1 cellular context compared by ENCODE assay signal in genomic region chr19:3670258-3670795, GRCh38.
A peak's percentile ranks its signal among the peaks of the same experiment; 100 is the strongest.
TF ChIP-seq lines count a peak whose summit lies in the region.

No MANE protein-coding gene starts in this region.

TF ChIP-seq in K562, 482 proteins besides CTCF, POLR2A, EP300 and RAD21 (continued from another document and continues in another):
- TF ChIP-seq HINFP (tag; conservative IDR thresholded peaks at IDR 0.05; ENCODE audit: low read depth) = no peak
- no peak for TF ChIP-seq RNF219 (CRISPR knock-in tag; IDR thresholded peaks at IDR 0.05)
- no peak for TF ChIP-seq ARID4B (CRISPR knock-in tag; IDR thresholded peaks at IDR 0.05)
- TF ChIP-seq ZBTB33 (CRISPR knock-in tag; IDR thresholded peaks at IDR 0.05) = 0 out of 2 replicates have a peak, but pooled peaks have one; percentile 33
- TF ChIP-seq CHD4 (IDR thresholded peaks at IDR 0.05; ENCODE audit: insufficient read depth, insufficient replicate concordance, low read depth, low read length, poor library complexity, severe bottlenecking) = no peak
- no peak for TF ChIP-seq ZBTB5 (IDR thresholded peaks at IDR 0.05)
- TF ChIP-seq HEY1 (CRISPR knock-in tag; IDR thresholded peaks at IDR 0.05; ENCODE audit: borderline replicate concordance) = no peak
- TF ChIP-seq HDAC3 (IDR thresholded peaks at IDR 0.05; ENCODE audit: borderline replicate concordance, partially characterized antibody) = no peak
- TF ChIP-seq ZNF740 (CRISPR knock-in tag; IDR thresholded peaks at IDR 0.05) = peak; percentile 74; the same call in 1 of the 2 replicates
- no peak; a peak in 1 of 4 replicates for TF ChIP-seq ZNF740 (tag; IDR thresholded peaks at IDR 0.05)
- TF ChIP-seq CGGBP1 (CRISPR knock-in tag; IDR thresholded peaks at IDR 0.05) = no peak
- TF ChIP-seq SLC30A9 (CRISPR knock-in tag; IDR thresholded peaks at IDR 0.05) = no peak
- TF ChIP-seq NUFIP1 (IDR thresholded peaks at IDR 0.05; ENCODE audit: partially characterized antibody) = no peak
- TF ChIP-seq ZKSCAN1 (IDR thresholded peaks at IDR 0.05; ENCODE audit: low read depth, low read length) = no peak
- TF ChIP-seq ZNF280B (CRISPR knock-in tag; IDR thresholded peaks at IDR 0.05) = no peak
- no peak for TF ChIP-seq RFX5 (IDR thresholded peaks at IDR 0.05; ENCODE audit: low read depth, low read length)
- peak; percentile 21; the same call in 1 of the 2 replicates for TF ChIP-seq MBD2 (IDR thresholded peaks at IDR 0.05; ENCODE audit: borderline replicate concordance, low read depth)
- TF ChIP-seq NONO (IDR thresholded peaks at IDR 0.05; ENCODE audit: low read depth in 2 of 2, low read length in 1 of 2) = no peak
- no peak for TF ChIP-seq TGIF2 (CRISPR knock-in tag; IDR thresholded peaks at IDR 0.05)
- peak; percentile 68; the same call in 1 of the 2 replicates for TF ChIP-seq ZBTB7A (IDR thresholded peaks at IDR 0.05; ENCODE audit: borderline replicate concordance, control insufficient read depth, low read depth, low read length)
- TF ChIP-seq HNRNPLL (IDR thresholded peaks at IDR 0.05; ENCODE audit: low read depth, low read length, poor library complexity, severe bottlenecking) = no peak
- TF ChIP-seq RBM34 (IDR thresholded peaks at IDR 0.05; ENCODE audit: borderline replicate concordance, insufficient read depth, low read length) = no peak
- no peak for TF ChIP-seq ZNF146 (CRISPR knock-in tag; IDR thresholded peaks at IDR 0.05; ENCODE audit: unreplicated experiment)
- TF ChIP-seq TAF7 (tag; IDR thresholded peaks at IDR 0.05) = no peak
- TF ChIP-seq HMGXB4 (CRISPR knock-in tag; IDR thresholded peaks at IDR 0.05) = no peak
- TF ChIP-seq ATF2 (CRISPR knock-in tag; IDR thresholded peaks at IDR 0.05) = peak; percentile 85; the same call in 1 of the 2 replicates
